ENCODE assay signal across 20 cellular contexts in the genomic region with DNA sequence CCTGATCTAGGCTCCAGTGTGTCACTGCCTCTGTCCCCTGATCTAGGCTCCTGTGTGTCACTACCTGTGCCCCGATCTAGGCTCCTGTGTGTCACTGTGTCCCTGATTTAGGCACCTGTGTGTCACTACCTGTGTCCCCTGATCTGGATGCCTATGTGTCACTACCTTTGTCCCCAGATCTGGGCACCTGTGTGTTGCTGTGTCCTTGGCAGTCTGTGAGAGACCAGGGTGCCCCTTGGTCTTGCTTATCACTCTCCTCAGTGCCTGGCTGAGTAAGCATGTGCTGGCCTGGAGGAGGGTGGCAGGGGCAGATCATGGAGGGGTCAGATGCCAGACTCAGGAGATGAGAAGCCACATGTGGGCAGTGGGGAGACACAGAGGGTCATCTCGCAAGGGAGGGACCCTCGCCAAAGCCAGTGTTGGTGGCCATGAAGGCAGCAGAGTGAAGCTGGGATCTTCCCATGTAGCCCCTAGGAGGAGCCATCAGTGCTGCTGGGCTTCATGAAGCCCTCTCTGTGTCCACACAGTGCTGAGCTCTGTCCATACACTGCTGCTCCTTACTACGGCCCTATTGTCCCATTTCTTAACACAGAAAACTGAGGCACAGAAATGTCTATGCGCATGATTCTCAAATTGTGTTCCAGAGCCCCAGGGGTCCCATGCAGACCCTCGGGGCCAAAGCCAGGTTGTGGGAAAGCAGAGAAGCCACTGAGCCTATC. TPM values are rescaled to one million over a fixed set of nuclear protein-coding genes. Genes with fewer than 3 reads are reported as not detected.
DNase-seq lines count a peak whose midpoint lies in the region; ATAC-seq and TF ChIP-seq lines count a peak whose summit lies in the region.
"Had no signal": no experiment of that assay in that cellular context is flagged by ENCODE, and none has a peak within 500 bp of the region (broad histone marks: within the 10 kb centered on the region; RNA-seq: fewer than 3 reads in every experiment).

No MANE protein-coding gene starts in this region.

- no peak overlapping the region for H3K4me2 ChIP-seq in neuronal stem cell (ENCODE audit: insufficient read depth, low read length, poor library complexity, severe bottlenecking)

- CTCF ChIA-PET in RWPE1 (lab: Yijun Ruan, JAX): interaction anchor here (0.6 to 5.7 kb wide), 4 partner anchors 48 to 407 kb away, joined by 3 to 40 read pairs (median 4); a partner anchor contains a TSS

- H2BK12ac ChIP-seq in neuronal stem cell (ENCODE audit: low read length): no peak overlapping the region

- WGBS in neuronal stem cell (ENCODE audit: extremely low coverage in 2 of 2, insufficient read length in 2 of 2, insufficient replicate concordance in 1 of 2), 2 donors: no CpG with 5 or more reads among the region's 6 CpGs
- 71 to 86% (median 77%) methylated on average over 5 to 6 of the region's 6 CpGs for WGBS in stomach, 5 donors

- no peak for ATAC-seq in GM21825 (IDR thresholded peaks at IDR 0.05; ENCODE audit: unreplicated experiment)
- ATAC-seq: T-cell had no signal

- H2AK5ac ChIP-seq in neuronal stem cell (ENCODE audit: low read depth, low read length): peak overlapping the region; percentile 23

- H3K4me1 ChIP-seq in neuronal stem cell (ENCODE audit: control insufficient read depth in 2 of 2, insufficient read depth in 1 of 2, low read depth in 1 of 2, low read length in 2 of 2): peaks cover 0 to 1% of the 10 kb centered on the region in 2 donors
- H3K4me1 ChIP-seq in stomach: peaks cover 1 to 15% (median 5%) of the 10 kb centered on the region in 4 donors
- no peaks in the 10 kb centered on the region for H3K4me1 ChIP-seq in colonic mucosa

- H3K4ac ChIP-seq in neuronal stem cell (ENCODE audit: low read length): peak overlapping the region; percentile 24

- TF ChIP-seq EP300 in stomach (IDR thresholded peaks at IDR 0.05): no peak

- no peak overlapping the region for H2AFZ ChIP-seq in neuronal stem cell (ENCODE audit: low read length)

- no peak overlapping the region for H2BK15ac ChIP-seq in neuronal stem cell (ENCODE audit: low read length)

- H3K14ac ChIP-seq in neuronal stem cell (ENCODE audit: low read length): no peak overlapping the region

- H3K23ac ChIP-seq in neuronal stem cell (ENCODE audit: low read depth, low read length, poor library complexity): no peak overlapping the region

- intact Hi-C loops in stomach (cut with DNase I; ENCODE audit: low total_unique reads): no loop called here
- intact Hi-C loops in colonic mucosa (cut with DNase I): no loop called here

- no peak overlapping the region for H2BK120ac ChIP-seq in neuronal stem cell (ENCODE audit: low read depth, low read length)

- H4K91ac ChIP-seq in neuronal stem cell (ENCODE audit: low read depth, low read length, poor library complexity): peak overlapping the region; percentile 49

- in situ Hi-C loops in GM13976 (cut with MboI; ENCODE audit: low sequenced_read_pairs, unreplicated experiment): loop anchor here (25.0 kb wide), 1 partner anchor 570 kb away; no protein-coding TSS in a partner anchor

- no peaks in the 10 kb centered on the region for H3K9me3 ChIP-seq in neuronal stem cell (replicated peaks in 1 of 2; ENCODE audit: control insufficient read depth in 2 of 2, insufficient read depth in 1 of 2, low read depth in 1 of 2, low read length in 2 of 2)
- no peaks in the 10 kb centered on the region for H3K9me3 ChIP-seq in stomach
- no peaks in the 10 kb centered on the region for H3K9me3 ChIP-seq in colonic mucosa

- no peak for DNase-seq in RWPE1 (ENCODE audit: low spot score)
- DNase-seq in choroid plexus epithelial cell (ENCODE audit: low read depth): no peak
- no peak for DNase-seq in neuronal stem cell (ENCODE audit: low spot score)
- no peak for DNase-seq in stomach
- DNase-seq in GM13976 (ENCODE audit: low spot score): no peak
- DNase-seq in colonic mucosa: no peak
- DNase-seq in T-helper 1 cell: no peak
- DNase-seq: activated gamma-delta T cell, AML-193, anterior cingulate cortex, cerebellar nuclear complex, DMS79 treated with DMSO at 0.1 percent for 48 hours, hippocampal formation, islet precursor cell, mammary epithelial cell, naive B cell, NCI-H1417, NCI-H526, T-cell had no signal

- H3K9ac ChIP-seq in neuronal stem cell (ENCODE audit: low read depth, low read length, poor library complexity) (no peak overlapping the region), colonic mucosa (ENCODE audit: low read depth in 2 of 2, low read length in 2 of 2) (no peak overlapping the region)

- no peak overlapping the region for H2BK5ac ChIP-seq in neuronal stem cell (ENCODE audit: low read length)

- no peaks in the 10 kb centered on the region for H3K36me3 ChIP-seq in neuronal stem cell (replicated peaks in 1 of 2; ENCODE audit: control insufficient read depth in 2 of 2, insufficient read depth in 2 of 2, low read length in 2 of 2)
- no peaks in the 10 kb centered on the region for H3K36me3 ChIP-seq in stomach
- no peaks in the 10 kb centered on the region for H3K36me3 ChIP-seq in colonic mucosa

- H3K4me3 ChIP-seq in choroid plexus epithelial cell (ENCODE audit: low read depth, low read length) (no peak overlapping the region), neuronal stem cell (ENCODE audit: low read length in 2 of 2) (no peak overlapping the region), stomach (no peak overlapping the region), colonic mucosa (no peak overlapping the region)

- H3K27ac ChIP-seq in RWPE1 (peak overlapping the region; percentile 92), neuronal stem cell (replicated peaks; ENCODE audit: low read length) (no peak overlapping the region), stomach (peak overlapping the region in 3 of 5 donors; percentile 38 to 58 (median 40)), colonic mucosa (no peak overlapping the region)

- POLR2A ChIA-PET in RWPE1 (lab: Yijun Ruan, JAX; ENCODE audit: low non-redundant PET): no interaction called here

- H3K27me3 ChIP-seq in neuronal stem cell (ENCODE audit: control insufficient read depth in 3 of 3, insufficient read depth in 3 of 3, low read depth in 1 of 3, low read length in 3 of 3) (peaks cover 0 to 55% (median 0%) of the 10 kb centered on the region in 3 experiments), stomach (no peaks in the 10 kb centered on the region), colonic mucosa (no peaks in the 10 kb centered on the region)

- H3K79me1 ChIP-seq in neuronal stem cell (ENCODE audit: low read depth, low read length): no peaks in the 10 kb centered on the region

- H3K18ac ChIP-seq in neuronal stem cell (ENCODE audit: low read length): no peak overlapping the region

- H4K8ac ChIP-seq in neuronal stem cell (ENCODE audit: low read depth, low read length): no peak overlapping the region

- TF ChIP-seq POLR2A in stomach (IDR thresholded peaks at IDR 0.05): no peak

- no peak for TF ChIP-seq CTCF in RWPE1 (conservative IDR thresholded peaks at IDR 0.05; ENCODE audit: low read depth)
- peak; percentile 22 for TF ChIP-seq CTCF in choroid plexus epithelial cell (conservative IDR thresholded peaks at IDR 0.05; ENCODE audit: low read depth, low read length)
- no peak for TF ChIP-seq CTCF in stomach (IDR thresholded peaks at IDR 0.05)
- no peak for TF ChIP-seq CTCF in GM13976 (IDR thresholded peaks at IDR 0.05; ENCODE audit: borderline replicate concordance, control extremely low read depth, extremely low read depth, insufficient read depth, missing control alignments)
- no peak for TF ChIP-seq CTCF in colonic mucosa (IDR thresholded peaks at IDR 0.05)

RNA-seq across cellular contexts. Expression of a gene that starts 15.5 kb away (rescaled TPM):
- polyA plus RNA-seq in neuronal stem cell (2013, experiment 1 of 2): 3.4 TPM
- 3.6 TPM for polyA plus RNA-seq in neuronal stem cell (2013, experiment 2 of 2)
- total RNA-seq in stomach (10 to 100 TPM in 1 of 5 donors, 1 to 10 TPM in 4; 1.7 to 91.2 (median 4.1) TPM), colonic mucosa (10 to 100 TPM in 1 of 2 donors, 1 to 10 TPM in 1; 2.9 to 12.1 TPM)
- polyA plus RNA-seq in stomach: 1 to 10 TPM in 1 of 3 donors, under 1 TPM in 2; 0.56 to 3.9 (median 0.61) TPM

RNA-seq across cellular contexts. Expression of a gene that starts 21.3 kb away (rescaled TPM):
- 109 TPM for polyA plus RNA-seq in neuronal stem cell (2013, experiment 1 of 2)
- 113 TPM for polyA plus RNA-seq in neuronal stem cell (2013, experiment 2 of 2)
- total RNA-seq in stomach (1 to 10 TPM in 4 of 5 donors, not detected in 1; 1.5 to 3.2 (median 2.9) TPM), colonic mucosa (1 to 10 TPM; 4.8 to 4.9 TPM)
- under 1 TPM; 0.15 to 0.60 (median 0.44) TPM for polyA plus RNA-seq in stomach

Comparison
In these comparisons a context has a peak if more than half of its experiments do, and no peak if none do; other contexts are left out.
1. H3K27ac ChIP-seq: peak in RWPE1 (single experiment) and stomach (3 of 5); none in neuronal stem cell (single experiment) and colonic mucosa (single experiment).